Comparison of ENCODE assay signal across 8 cellular contexts in the genomic region with DNA sequence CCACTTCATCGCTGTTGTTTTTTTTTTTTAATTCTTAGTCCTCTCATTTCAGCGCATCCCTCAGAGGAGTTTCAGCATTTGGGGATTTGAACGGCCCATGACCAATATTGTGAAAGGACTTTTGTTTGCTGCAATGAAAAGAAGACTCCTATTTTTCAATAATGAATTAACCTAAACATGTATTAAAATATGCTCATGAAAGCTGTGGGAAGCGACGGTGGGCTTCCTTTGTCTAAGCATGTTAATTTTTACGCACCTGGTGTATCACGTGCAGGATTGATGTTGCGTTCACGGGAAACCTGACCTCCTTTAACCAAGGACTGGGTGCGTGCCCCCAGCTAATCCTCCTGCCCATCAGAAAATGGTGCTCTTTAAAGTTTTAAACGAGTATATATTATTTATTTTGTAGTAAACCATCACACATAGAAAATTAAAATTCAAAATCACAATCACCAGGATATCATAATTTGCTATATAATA. TPM values are rescaled to one million over a fixed set of nuclear protein-coding genes. Genes with fewer than 3 reads are reported as not detected.
A peak's percentile ranks its signal among the peaks of the same experiment; 100 is the strongest.
DNase-seq lines count a peak whose midpoint lies in the region; ATAC-seq and TF ChIP-seq lines count a peak whose summit lies in the region.

No MANE protein-coding gene starts in this region.

- H3K27ac Mint-ChIP-seq in activated CD4-positive, alpha-beta T cell treated with anti-CD3 and anti-CD28 coated beads, Interleukin-2, amount 10 ng/mL, durations not matched to agents 24 days and 14 days = no peak overlapping the region

- peaks cover 49% of the 10 kb centered on the region for H3K27me3 Mint-ChIP-seq in activated CD4-positive, alpha-beta T cell treated with anti-CD3 and anti-CD28 coated beads, Interleukin-2, amount 10 ng/mL, durations not matched to agents 24 days and 14 days

- H3K4me3 Mint-ChIP-seq in activated CD4-positive, alpha-beta T cell treated with anti-CD3 and anti-CD28 coated beads, Interleukin-2, amount 10 ng/mL, durations not matched to agents 24 days and 14 days = peak overlapping the region; percentile 83

- H3K9me3 ChIP-seq in iPS-20b (ENCODE audit: insufficient read depth, low read depth, low read length) = no peaks in the 10 kb centered on the region
- H3K9me3 ChIP-seq in thoracic aorta = no peaks in the 10 kb centered on the region

- intact Hi-C loops in activated CD4-positive, alpha-beta T cell treated with anti-CD3 and anti-CD28 coated beads, Interleukin-2, amount 10 ng/mL, durations not matched to agents 24 days and 14 days (cut with micrococcal nuclease) = loop anchor here (5.0 kb wide), 2 partner anchors 565 to 720 kb away; a partner anchor contains a TSS

- peak overlapping the region; percentile 53; the same call in 1 of the 2 replicates for H3K9ac ChIP-seq in iPS-20b (ENCODE audit: low read depth, low read length)

- H3K4me3 ChIP-seq in iPS-20b (ENCODE audit: low read length) = peak overlapping the region; percentile 83
- peak overlapping the region; percentile 100 for H3K4me3 ChIP-seq in thoracic aorta

- peaks cover 8% of the 10 kb centered on the region for H3K4me1 Mint-ChIP-seq in activated CD4-positive, alpha-beta T cell treated with anti-CD3 and anti-CD28 coated beads, Interleukin-2, amount 10 ng/mL, durations not matched to agents 24 days and 14 days

- H3K36me3 ChIP-seq in iPS-20b (ENCODE audit: insufficient read depth, low read depth, low read length) (no peaks in the 10 kb centered on the region), thoracic aorta (no peaks in the 10 kb centered on the region)

- peak overlapping the region; percentile 74 for H3K27ac ChIP-seq in VCaP
- no peak overlapping the region for H3K27ac ChIP-seq in iPS-20b (ENCODE audit: low read length)
- H3K27ac ChIP-seq in thoracic aorta = peak overlapping the region in 1 of 2 donors; percentile 72

- no peaks in the 10 kb centered on the region for H3K9me3 Mint-ChIP-seq in activated CD4-positive, alpha-beta T cell treated with anti-CD3 and anti-CD28 coated beads, Interleukin-2, amount 10 ng/mL, durations not matched to agents 24 days and 14 days

- ATAC-seq in thoracic aorta (ENCODE audit: insufficient number of reproducible peaks, low FRiP score, low read depth) = no peak
- ATAC-seq in HG03342 (IDR thresholded peaks at IDR 0.05; ENCODE audit: unreplicated experiment) = no peak

- no peak for DNase-seq in activated CD4-positive, alpha-beta T cell treated with anti-CD3 and anti-CD28 coated beads, Interleukin-2, amount 10 ng/mL, durations not matched to agents 24 days and 14 days
- no peak for DNase-seq in activated CD4-positive, alpha-beta T cell treated with anti-CD3 and anti-CD28 coated beads, Interleukin-2, amount 50 U/mL, for 48 hours
- DNase-seq in thoracic aorta (ENCODE audit: low spot score) = no peak
- no peak for DNase-seq in NCI-H526 treated with DMSO at 0.1 percent for 48 hours (lab: John Stamatoyannopoulos, UW)
- no peak for DNase-seq in GM19240 (ENCODE audit: insufficient read length, low spot score)

- no peaks in the 10 kb centered on the region for H3K36me3 Mint-ChIP-seq in activated CD4-positive, alpha-beta T cell treated with anti-CD3 and anti-CD28 coated beads, Interleukin-2, amount 10 ng/mL, durations not matched to agents 24 days and 14 days (ENCODE audit: low read depth)

- TF ChIP-seq CTCF in VCaP (conservative IDR thresholded peaks at IDR 0.05) (no peak), thoracic aorta (IDR thresholded peaks at IDR 0.05) (no peak)

- H3K27me3 ChIP-seq in iPS-20b (ENCODE audit: insufficient read depth, low read length) (peaks cover 38% of the 10 kb centered on the region), thoracic aorta (replicated peaks; ENCODE audit: insufficient read depth) (no peaks in the 10 kb centered on the region)

- H3K4me1 ChIP-seq in iPS-20b (ENCODE audit: insufficient read depth, low read length) (no peaks in the 10 kb centered on the region), thoracic aorta (ENCODE audit: control insufficient read depth in 1 of 2, low read depth in 2 of 2) (peaks cover 4 to 19% of the 10 kb centered on the region in 2 donors)

RNA-seq across cellular contexts. Expression of a gene that starts 0.6 kb away (rescaled TPM):
- not detected in 2 replicates for total RNA-seq in activated CD4-positive, alpha-beta T cell treated with anti-CD3 and anti-CD28 coated beads, Interleukin-2, amount 10 ng/mL, durations not matched to agents 24 days and 14 days
- total RNA-seq in thoracic aorta = 1 to 10 TPM in 1 of 2 donors, under 1 TPM in 1; 0.35 to 6.2 TPM

RNA-seq across cellular contexts. Expression of a gene that starts 46.3 kb away (rescaled TPM):
- 24.8 and 25.7 TPM in 2 replicates for total RNA-seq in activated CD4-positive, alpha-beta T cell treated with anti-CD3 and anti-CD28 coated beads, Interleukin-2, amount 10 ng/mL, durations not matched to agents 24 days and 14 days
- total RNA-seq in thoracic aorta = 10 to 100 TPM; 35.1 to 44.7 TPM
